In genomic region chr16:68762996-68763756, GRCh38 we compare ENCODE assay signal across 11 cellular contexts. TPM values are rescaled to one million over a fixed set of nuclear protein-coding genes. Genes with fewer than 3 reads are reported as not detected.
DNase-seq lines count a peak whose midpoint lies in the region; ATAC-seq and TF ChIP-seq lines count a peak whose summit lies in the region.
"Had no signal": no experiment of that assay in that cellular context is flagged by ENCODE, and none has a peak within 500 bp of the region (broad histone marks: within the 10 kb centered on the region; RNA-seq: fewer than 3 reads in every experiment).

No MANE protein-coding gene starts in this region.

- H3K27me3 ChIP-seq in H9 (ENCODE audit: insufficient read depth, low read length) (no peaks in the 10 kb centered on the region), iPS-18a (ENCODE audit: control insufficient read depth, insufficient read depth, low read length) (no peaks in the 10 kb centered on the region), stomach (peaks cover 0 to 4% (median 0%) of the 10 kb centered on the region in 3 donors)

- no peak for ATAC-seq in HG02678 (IDR thresholded peaks at IDR 0.05; ENCODE audit: unreplicated experiment)
- ATAC-seq: activated CD8-positive, alpha-beta T cell treated with anti-CD3 and anti-CD28 coated beads for 36 hours had no signal

- H3K4me1 Mint-ChIP-seq in H9 = peaks cover 67% of the 10 kb centered on the region in 2 experiments
- peaks cover 57% of the 10 kb centered on the region for H3K4me1 Mint-ChIP-seq in activated T-helper 1 cell treated with anti-CD3 and anti-CD28 coated beads, Interleukin-12 subunit alpha, Interleukin-12 subunit beta, Interleukin-2, Interleukin-4 antibody, amounts not matched to agents 30 ng/mL and 10 ng/mL and 1 ng/mL, durations not matched to agents 14 hours and 24 hours and 36 hours (ENCODE audit: low read depth)

- H2AFZ ChIP-seq in H9 (ENCODE audit: low read length) = no peak overlapping the region

- H3K4me2 ChIP-seq in H9 (ENCODE audit: insufficient read depth, insufficient read length, low read length) = peak overlapping the region; percentile 42

- no peak overlapping the region for H4K8ac ChIP-seq in H9 (replicated peaks; ENCODE audit: insufficient read length, low read depth, low read length)

- H3K36me3 Mint-ChIP-seq in H9 (ENCODE audit: insufficient read depth in 1 of 3, low read depth in 3 of 3) = peaks cover 3 to 28% (median 15%) of the 10 kb centered on the region in 3 experiments; a peak in 6 of 7 replicates
- H3K36me3 Mint-ChIP-seq in activated T-helper 1 cell treated with anti-CD3 and anti-CD28 coated beads, Interleukin-12 subunit alpha, Interleukin-12 subunit beta, Interleukin-2, Interleukin-4 antibody, amounts not matched to agents 30 ng/mL and 10 ng/mL and 1 ng/mL, durations not matched to agents 14 hours and 24 hours and 36 hours (ENCODE audit: low read depth) = peaks cover 9% of the 10 kb centered on the region
- H3K36me3 Mint-ChIP-seq: activated naive CD8-positive, alpha-beta T cell treated with anti-CD3 and anti-CD28 coated beads for 36 hours; memory B cell had no signal

- TF ChIP-seq CTCF in H9 (conservative IDR thresholded peaks at IDR 0.05) (no peak), stomach (IDR thresholded peaks at IDR 0.05) (no peak)

- no peak overlapping the region for H4K5ac ChIP-seq in H9 (ENCODE audit: insufficient read length, low read depth, low read length)

- H3K4me3 Mint-ChIP-seq in H9 = peak overlapping the region; percentile 47 to 71
- no peak overlapping the region for H3K4me3 Mint-ChIP-seq in activated T-helper 1 cell treated with anti-CD3 and anti-CD28 coated beads, Interleukin-12 subunit alpha, Interleukin-12 subunit beta, Interleukin-2, Interleukin-4 antibody, amounts not matched to agents 30 ng/mL and 10 ng/mL and 1 ng/mL, durations not matched to agents 14 hours and 24 hours and 36 hours
- H3K4me3 Mint-ChIP-seq: activated CD8-positive, alpha-beta T cell treated with anti-CD3 and anti-CD28 coated beads for 36 hours; activated naive CD8-positive, alpha-beta T cell treated with anti-CD3 and anti-CD28 coated beads for 36 hours; memory B cell had no signal

- no peak for TF ChIP-seq EP300 in stomach (IDR thresholded peaks at IDR 0.05)

- no peaks in the 10 kb centered on the region for H3K23me2 ChIP-seq in H9 (ENCODE audit: insufficient read length, low read depth, low read length, poor library complexity, severe bottlenecking)

- H3K23ac ChIP-seq in H9 (ENCODE audit: insufficient read length, low read depth, low read length) = no peak overlapping the region

- no peak for TF ChIP-seq POLR2A in stomach (IDR thresholded peaks at IDR 0.05)

- H3K4me1 ChIP-seq in H9 (ENCODE audit: insufficient read depth, low read length) (peaks cover 30% of the 10 kb centered on the region; the same call in 1 of the 2 replicates), iPS-18a (ENCODE audit: control insufficient read depth, low read depth, low read length) (peaks cover 30% of the 10 kb centered on the region), stomach (peaks cover 9 to 40% (median 27%) of the 10 kb centered on the region in 4 donors)

- H3K36me3 ChIP-seq in iPS-18a (ENCODE audit: control insufficient read depth, low read depth, low read length) (no peaks in the 10 kb centered on the region), stomach (no peaks in the 10 kb centered on the region)

- DNase-seq in H9 = peak; percentile 70
- peak; percentile 89 for DNase-seq in astrocyte of the hippocampus (ENCODE audit: low read depth, low spot score)
- DNase-seq in stomach = no peak
- no peak for DNase-seq in DMS153 treated with DMSO at 0.1 percent for 48 hours (lab: John Stamatoyannopoulos, UW; ENCODE audit: unreplicated experiment)
- no peak for DNase-seq in activated T-helper 1 cell treated with anti-CD3 and anti-CD28 coated beads, Interleukin-12 subunit alpha, Interleukin-12 subunit beta, Interleukin-2, Interleukin-4 antibody, amounts not matched to agents 30 ng/mL and 10 ng/mL and 1 ng/mL, durations not matched to agents 14 hours and 24 hours and 36 hours (ENCODE audit: low spot score)
- DNase-seq: activated CD8-positive, alpha-beta T cell treated with anti-CD3 and anti-CD28 coated beads for 36 hours; activated naive CD8-positive, alpha-beta T cell treated with anti-CD3 and anti-CD28 coated beads for 36 hours; NCI-H345 had no signal

- H3K56ac ChIP-seq in H9 (ENCODE audit: insufficient read length, low read depth, low read length) = no peak overlapping the region

- no peak overlapping the region for H2BK5ac ChIP-seq in H9 (ENCODE audit: insufficient read length, low read length)

- no peaks in the 10 kb centered on the region for H3K79me1 ChIP-seq in H9 (ENCODE audit: insufficient read depth, low read depth, low read length, poor library complexity, severe bottlenecking)

- H2BK20ac ChIP-seq in H9 (ENCODE audit: low read depth, low read length, poor library complexity, severe bottlenecking) = no peak overlapping the region

- no peaks in the 10 kb centered on the region for H4K20me1 ChIP-seq in H9 (ENCODE audit: control insufficient read depth, insufficient read depth, insufficient read length)

- no peaks in the 10 kb centered on the region for H3K9me3 Mint-ChIP-seq in H9
- H3K9me3 Mint-ChIP-seq in activated T-helper 1 cell treated with anti-CD3 and anti-CD28 coated beads, Interleukin-12 subunit alpha, Interleukin-12 subunit beta, Interleukin-2, Interleukin-4 antibody, amounts not matched to agents 30 ng/mL and 10 ng/mL and 1 ng/mL, durations not matched to agents 14 hours and 24 hours and 36 hours = no peaks in the 10 kb centered on the region
- H3K9me3 Mint-ChIP-seq: activated CD8-positive, alpha-beta T cell treated with anti-CD3 and anti-CD28 coated beads for 36 hours; activated naive CD8-positive, alpha-beta T cell treated with anti-CD3 and anti-CD28 coated beads for 36 hours; memory B cell had no signal

- H2BK15ac ChIP-seq in H9 (ENCODE audit: low read depth, low read length) = no peak overlapping the region

- H3T11ph ChIP-seq in H9 (ENCODE audit: low read length) = no peak overlapping the region

- no peak overlapping the region for H2BK120ac ChIP-seq in H9 (ENCODE audit: low read depth, low read length, poor library complexity, severe bottlenecking)

- H4K91ac ChIP-seq in H9 (ENCODE audit: insufficient read length, low read depth, low read length) = no peak overlapping the region

- WGBS in H9 (ENCODE audit: extremely low coverage, insufficient read length, low lambda C conversion rate) = no CpG with 5 or more reads among the region's 6 CpGs
- 36 to 58% (median 40%) methylated on average over 6 of the region's 6 CpGs for WGBS in stomach, 5 donors

- H3K18ac ChIP-seq in H9 (ENCODE audit: insufficient read length, low read depth, low read length) = no peak overlapping the region

- H3K27me3 Mint-ChIP-seq in H9 (ENCODE audit: low read depth) = no peaks in the 10 kb centered on the region
- H3K27me3 Mint-ChIP-seq in activated T-helper 1 cell treated with anti-CD3 and anti-CD28 coated beads, Interleukin-12 subunit alpha, Interleukin-12 subunit beta, Interleukin-2, Interleukin-4 antibody, amounts not matched to agents 30 ng/mL and 10 ng/mL and 1 ng/mL, durations not matched to agents 14 hours and 24 hours and 36 hours (ENCODE audit: insufficient read depth) = peaks cover 5% of the 10 kb centered on the region
- H3K27me3 Mint-ChIP-seq: activated CD8-positive, alpha-beta T cell treated with anti-CD3 and anti-CD28 coated beads for 36 hours had no signal

- H3K79me2 ChIP-seq in H9 (ENCODE audit: insufficient read depth, low read length) = peaks cover 2% of the 10 kb centered on the region; the same call in 1 of the 2 replicates

- no peak overlapping the region for H2BK12ac ChIP-seq in H9 (ENCODE audit: insufficient read length, low read depth, low read length)

- H3K27ac ChIP-seq in H9 (ENCODE audit: insufficient read length, low read depth, low read length) (peak overlapping the region; percentile 39), iPS-18a (ENCODE audit: low read length) (peak overlapping the region; percentile 70), stomach (peak overlapping the region in 3 of 5 donors; percentile 20 to 55 (median 44))

- no peak overlapping the region for H3K4ac ChIP-seq in H9 (ENCODE audit: low read depth, low read length)

- intact Hi-C loops in stomach (cut with DNase I; ENCODE audit: low total_unique reads) = no loop called here
- intact Hi-C loops in activated T-helper 1 cell treated with anti-CD3 and anti-CD28 coated beads, Interleukin-12 subunit alpha, Interleukin-12 subunit beta, Interleukin-2, Interleukin-4 antibody, amounts not matched to agents 30 ng/mL and 10 ng/mL and 1 ng/mL, durations not matched to agents 14 hours and 24 hours and 36 hours (cut with micrococcal nuclease) = no loop called here

- H3K4me3 ChIP-seq in iPS-18a (ENCODE audit: low read length) = peak overlapping the region; percentile 26
- H3K4me3 ChIP-seq in stomach = no peak overlapping the region

- peak overlapping the region; percentile 61 to 99 (median 99) for H3K27ac Mint-ChIP-seq in H9
- no peak overlapping the region for H3K27ac Mint-ChIP-seq in activated T-helper 1 cell treated with anti-CD3 and anti-CD28 coated beads, Interleukin-12 subunit alpha, Interleukin-12 subunit beta, Interleukin-2, Interleukin-4 antibody, amounts not matched to agents 30 ng/mL and 10 ng/mL and 1 ng/mL, durations not matched to agents 14 hours and 24 hours and 36 hours
- H3K27ac Mint-ChIP-seq: activated CD8-positive, alpha-beta T cell treated with anti-CD3 and anti-CD28 coated beads for 36 hours; activated naive CD8-positive, alpha-beta T cell treated with anti-CD3 and anti-CD28 coated beads for 36 hours; memory B cell had no signal

- H3K9me3 ChIP-seq in H9 (ENCODE audit: control insufficient read depth, low read depth, low read length) = no peaks in the 10 kb centered on the region
- no peaks in the 10 kb centered on the region for H3K9me3 ChIP-seq in iPS-18a (ENCODE audit: control insufficient read depth, low read depth, low read length)
- no peaks in the 10 kb centered on the region for H3K9me3 ChIP-seq in stomach

- peak overlapping the region; percentile 30; the same call in 1 of the 2 replicates for H3K14ac ChIP-seq in H9 (ENCODE audit: insufficient read depth, low read length)

- H2AK5ac ChIP-seq in H9 (ENCODE audit: insufficient read length, low read length) = no peak overlapping the region

- H3K9ac ChIP-seq in H9 (ENCODE audit: extremely low read depth, insufficient read length, low read length) (no peak overlapping the region), iPS-18a (ENCODE audit: low read length) (peak overlapping the region; percentile 14)

RNA-seq across cellular contexts. Expression of gene CDH1, which starts 26.1 kb away (rescaled TPM):
- total RNA-seq in H9 (2021) (202 and 237 TPM in 2 replicates), stomach (100 to 1,000 TPM; 104 to 567 (median 188) TPM)
- polyA plus RNA-seq in stomach = 10 to 100 TPM; 15.0 to 63.3 (median 62.2) TPM
- 0.64 and 2.2 TPM in 2 replicates for total RNA-seq in activated T-helper 1 cell treated with anti-CD3 and anti-CD28 coated beads, Interleukin-12 subunit alpha, Interleukin-12 subunit beta, Interleukin-2, Interleukin-4 antibody, amounts not matched to agents 30 ng/mL and 10 ng/mL and 1 ng/mL, durations not matched to agents 14 hours and 24 hours and 36 hours

Comparison
In these comparisons a context has a peak if more than half of its experiments do, and no peak if none do; other contexts are left out.
1. DNase-seq: peak in H9 (single experiment) and astrocyte of the hippocampus (single experiment); none in stomach (single experiment), DMS153 treated with DMSO at 0.1 percent for 48 hours (single experiment) and activated T-helper 1 cell treated with anti-CD3 and anti-CD28 coated beads, Interleukin-12 subunit alpha, Interleukin-12 subunit beta, Interleukin-2, Interleukin-4 antibody, amounts not matched to agents 30 ng/mL and 10 ng/mL and 1 ng/mL, durations not matched to agents 14 hours and 24 hours and 36 hours (single experiment).
2. RNA of gene CDH1, which starts 26.1 kb away (total RNA-seq): 202 to 237 TPM in H9 and 104 to 567 TPM in stomach; 0.64 to 2.2 TPM in activated T-helper 1 cell treated with anti-CD3 and anti-CD28 coated beads, Interleukin-12 subunit alpha, Interleukin-12 subunit beta, Interleukin-2, Interleukin-4 antibody, amounts not matched to agents 30 ng/mL and 10 ng/mL and 1 ng/mL, durations not matched to agents 14 hours and 24 hours and 36 hours; every median in the first group is over 10 times any median in the second.
3. Peak in every context shown above with its lines, with median percentiles within 50 percentile points of each other: H3K27ac ChIP-seq.